In genomic region chr3:114727373-114727772, GRCh38 we compare ENCODE assay signal across 19 cellular contexts.
DNase-seq lines count a peak whose midpoint lies in the region; ATAC-seq, FAIRE-seq and TF ChIP-seq lines count a peak whose summit lies in the region.
"Had no signal": no experiment of that assay in that cellular context is flagged by ENCODE, and none has a peak within 500 bp of the region (broad histone marks: within the 10 kb centered on the region; RNA-seq: fewer than 3 reads in every experiment).

No MANE protein-coding gene starts in this region.

- no peaks in the 10 kb centered on the region for H3K27me3 ChIP-seq in upper lobe of left lung
- H3K27me3 ChIP-seq: right atrium auricular region, testis had no signal

- FAIRE-seq in GM12892 (lab: Jason Lieb, UNC), result peak; percentile 86
- FAIRE-seq: H54 had no signal

- 50 to 63% methylated on average over 1 of the region's 1 CpG for WGBS in upper lobe of left lung, 2 donors

- peak overlapping the region; percentile 16 for H3K27ac Mint-ChIP-seq in activated B cell treated with CpG ODN at 0.5 μM for 24 hours
- H3K27ac Mint-ChIP-seq: naive thymus-derived CD4-positive, alpha-beta T cell had no signal

- no peak overlapping the region for H3K27ac ChIP-seq in upper lobe of left lung
- H3K27ac ChIP-seq: right atrium auricular region, testis had no signal

- no peak for TF ChIP-seq POLR2A in GM12892 (IDR thresholded peaks at IDR 0.05; ENCODE audit: low read depth, low read length)
- TF ChIP-seq POLR2A in upper lobe of left lung (IDR thresholded peaks at IDR 0.05), result no peak

- no peaks in the 10 kb centered on the region for H3K36me3 ChIP-seq in upper lobe of left lung
- H3K36me3 ChIP-seq: right atrium auricular region had no signal

- ATAC-seq in GM18909 (IDR thresholded peaks at IDR 0.05; ENCODE audit: poor library complexity, unreplicated experiment) (peak; percentile 55), HG02852 (IDR thresholded peaks at IDR 0.05; ENCODE audit: unreplicated experiment) (peak; percentile 62), activated B cell treated with CpG ODN at 0.5 μM for 24 hours (ENCODE audit: low read depth) (peak; percentile 52), upper lobe of left lung (ENCODE audit: low FRiP score in 2 of 2) (no peak)
- ATAC-seq: naive thymus-derived CD4-positive, alpha-beta T cell had no signal

- H3K4me1 Mint-ChIP-seq in activated B cell treated with CpG ODN at 0.5 μM for 24 hours, result peaks cover 16% of the 10 kb centered on the region

- H3K4me1 ChIP-seq in upper lobe of left lung, result peaks cover 0 to 3% (median 0%) of the 10 kb centered on the region in 4 donors
- H3K4me1 ChIP-seq: testis had no signal

- H3K36me3 Mint-ChIP-seq in activated B cell treated with CpG ODN at 0.5 μM for 24 hours (ENCODE audit: low read depth), result peaks cover 2% of the 10 kb centered on the region

- H3K4me3 ChIP-seq in upper lobe of left lung, result no peak overlapping the region
- H3K4me3 ChIP-seq: right atrium auricular region, testis had no signal

- H3K4me3 Mint-ChIP-seq in activated B cell treated with CpG ODN at 0.5 μM for 24 hours, result no peak overlapping the region
- H3K4me3 Mint-ChIP-seq: naive thymus-derived CD4-positive, alpha-beta T cell had no signal

- POLR2A ChIA-PET in activated B cell treated with CpG ODN at 0.5 μM for 24 hours (lab: Charles Lee), result no interaction called here

- CTCF ChIA-PET in activated B cell treated with CpG ODN at 0.5 μM for 24 hours (lab: Charles Lee), result no interaction called here

- no peak for TF ChIP-seq EP300 in upper lobe of left lung (IDR thresholded peaks at IDR 0.05)

- TF ChIP-seq CTCF in activated B cell treated with CpG ODN at 0.5 μM for 24 hours (IDR thresholded peaks at IDR 0.05) (no peak), upper lobe of left lung (IDR thresholded peaks at IDR 0.05) (no peak)

- intact Hi-C loops in activated B cell treated with CpG ODN at 0.5 μM for 24 hours (cut with micrococcal nuclease), result no loop called here

- DNase-seq in GM12892 (ENCODE audit: insufficient read length) (no peak), activated B cell treated with CpG ODN at 0.5 μM for 24 hours (no peak), upper lobe of left lung (no peak), AG08395 (ENCODE audit: low spot score) (no peak), NCI-H2081 (lab: John Stamatoyannopoulos, UW) (no peak)
- DNase-seq: activated gamma-delta T cell; amygdala; DND-41; foreskin melanocyte; naive thymus-derived CD4-positive, alpha-beta T cell; NCI-H1048; NCI-H2081 treated with DMSO at 0.1 percent for 48 hours; NCI-H510A; T-helper 1 cell; testis had no signal

- no peaks in the 10 kb centered on the region for H3K9me3 Mint-ChIP-seq in activated B cell treated with CpG ODN at 0.5 μM for 24 hours
- H3K9me3 Mint-ChIP-seq: naive thymus-derived CD4-positive, alpha-beta T cell had no signal

- no peaks in the 10 kb centered on the region for H3K27me3 Mint-ChIP-seq in activated B cell treated with CpG ODN at 0.5 μM for 24 hours
- H3K27me3 Mint-ChIP-seq: naive thymus-derived CD4-positive, alpha-beta T cell had no signal

- no peaks in the 10 kb centered on the region for H3K9me3 ChIP-seq in upper lobe of left lung
- H3K9me3 ChIP-seq: right atrium auricular region, testis had no signal

Comparison
In these comparisons a context has a peak if more than half of its experiments do, and no peak if none do; other contexts are left out.
1. ATAC-seq: peak in GM18909 (single experiment), HG02852 (single experiment) and activated B cell treated with CpG ODN at 0.5 μM for 24 hours (single experiment); none in upper lobe of left lung (0 of 2).